ENCODE assay signal across 10 cellular contexts in the genomic region with DNA sequence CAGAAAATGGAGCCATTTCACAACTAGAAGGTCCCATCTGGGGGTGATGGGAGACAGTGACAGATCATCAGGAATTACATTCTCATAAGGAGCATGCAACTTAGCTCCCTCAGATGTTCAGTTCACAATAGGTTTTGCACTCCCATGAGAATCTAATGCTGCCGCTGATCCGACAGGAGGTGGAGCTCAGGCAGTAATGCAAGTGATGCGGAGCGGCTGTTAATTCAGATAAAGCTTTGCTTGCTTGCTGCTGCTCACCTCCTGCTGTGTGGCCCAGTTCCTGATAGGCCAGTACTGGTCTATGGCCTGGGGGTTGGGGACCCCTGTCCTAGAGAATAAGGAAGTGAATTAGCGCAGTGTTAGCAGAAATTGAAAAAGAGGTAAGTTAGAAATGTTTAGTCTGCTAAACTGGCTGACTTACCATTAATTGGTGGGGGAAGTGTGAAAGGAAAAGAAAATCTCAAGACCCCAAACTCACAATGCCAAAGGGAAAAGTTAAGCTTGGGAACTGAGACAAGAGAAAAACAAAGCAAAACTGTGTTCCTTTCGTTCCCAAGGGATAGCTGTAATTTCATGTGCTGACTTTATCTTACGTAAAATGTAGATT.
DNase-seq lines count a peak whose midpoint lies in the region; ATAC-seq, FAIRE-seq and TF ChIP-seq lines count a peak whose summit lies in the region.
"Had no signal": no experiment of that assay in that cellular context is flagged by ENCODE, and none has a peak within 500 bp of the region (broad histone marks: within the 10 kb centered on the region; RNA-seq: fewer than 3 reads in every experiment).

No MANE protein-coding gene starts in this region.

- intact Hi-C loops in lower lobe of right lung (cut with DNase I) = no loop called here

- H3K14ac ChIP-seq in H1 (ENCODE audit: insufficient read length) = no peak overlapping the region

- peak overlapping the region; percentile 40 to 55 for H3K4me2 ChIP-seq in H1 (ENCODE audit: insufficient read depth in 1 of 2, low read depth in 2 of 2, low read length in 2 of 2)

- H3K9me3 ChIP-seq in H1 (ENCODE audit: insufficient read depth in 2 of 2, low read depth in 1 of 2, low read length in 1 of 2) = no peaks in the 10 kb centered on the region
- H3K9me3 ChIP-seq in lower lobe of right lung = no peaks in the 10 kb centered on the region
- no peaks in the 10 kb centered on the region for H3K9me3 ChIP-seq in upper lobe of left lung

- no peak overlapping the region for H4K8ac ChIP-seq in H1 (ENCODE audit: extremely low read depth, insufficient read depth, low read length)

- POLR2A ChIA-PET in H1 (lab: Charles Lee; ENCODE audit: partially characterized antibody) = interaction anchor here (0.6 to 3.5 kb wide), 8 partner anchors 11 to 161 kb away, joined by 3 to 16 read pairs (median 5); a partner anchor contains a TSS

- TF ChIP-seq EP300 in H1 (IDR thresholded peaks at IDR 0.05; ENCODE audit: borderline replicate concordance in 1 of 2, low read depth in 2 of 2, low read length in 2 of 2) (no peak), upper lobe of left lung (IDR thresholded peaks at IDR 0.05) (no peak)

- 0 out of 2 replicates have a peak overlapping the region, but pooled peaks have one; percentile 75 for H2AFZ ChIP-seq in H1 (ENCODE audit: low read length)

- TF ChIP-seq RAD21 in H1 (IDR thresholded peaks at IDR 0.05 in 1 of 2, conservative IDR thresholded peaks at IDR 0.05 in 1 of 2; ENCODE audit: low read depth in 2 of 2, low read length in 2 of 2) = no peak; a peak in 1 of 4 replicates

- H3K79me2 ChIP-seq in H1 (ENCODE audit: control insufficient read depth in 1 of 2, insufficient read depth in 2 of 2, low read length in 2 of 2) = no peaks in the 10 kb centered on the region

- H3K4ac ChIP-seq in H1 (replicated peaks; ENCODE audit: insufficient read length, low read depth, low read length) = no peak overlapping the region

- H2BK120ac ChIP-seq in H1 (replicated peaks; ENCODE audit: low read depth, low read length) = peak overlapping the region; percentile 41

- TF ChIP-seq CTCF in H1 (IDR thresholded peaks at IDR 0.05; ENCODE audit: control extremely low read depth in 1 of 3, insufficient read depth in 1 of 3, low read depth in 1 of 3, low read length in 3 of 3) (no peak), lower lobe of right lung (IDR thresholded peaks at IDR 0.05) (no peak), upper lobe of left lung (IDR thresholded peaks at IDR 0.05) (no peak), omental fat pad (IDR thresholded peaks at IDR 0.05) (no peak)

- WGBS in H1 (ENCODE audit: extremely low coverage in 1 of 2, insufficient coverage in 1 of 2, insufficient read length in 1 of 2, insufficient replicate concordance in 2 of 2, low coverage in 1 of 2, low lambda C conversion rate in 2 of 2, missing lambda C conversion rate in 1 of 2), 2 experiments = 11% methylated on average over 7 of the region's 7 CpGs; no CpG with 5 or more reads in 1 of the 2 experiments
- WGBS in upper lobe of left lung, 2 donors = 80 to 86% methylated on average over 6 to 7 of the region's 7 CpGs

- no peaks in the 10 kb centered on the region for H4K20me1 ChIP-seq in H1 (replicated peaks in 1 of 2; ENCODE audit: control insufficient read depth in 1 of 2, insufficient read depth in 2 of 2, low read length in 2 of 2)

- peak overlapping the region; percentile 89 for H3K27ac ChIP-seq in H1 (ENCODE audit: low read depth, low read length)
- peak overlapping the region; percentile 83 for H3K27ac ChIP-seq in lower lobe of right lung
- H3K27ac ChIP-seq in upper lobe of left lung = peak overlapping the region; percentile 74 to 86 (median 84)

- no peak for ATAC-seq in lower lobe of right lung
- ATAC-seq in upper lobe of left lung (ENCODE audit: low FRiP score in 2 of 2) = no peak
- no peak for ATAC-seq in omental fat pad (ENCODE audit: low FRiP score)

- no peak overlapping the region for H2BK20ac ChIP-seq in H1 (ENCODE audit: low read length)

- H3K4me1 ChIP-seq in H1 (replicated peaks in 1 of 4; ENCODE audit: control insufficient read depth in 3 of 4, insufficient read depth in 4 of 4, low read length in 3 of 4) (peaks cover 0 to 15% (median 5%) of the 10 kb centered on the region in 4 experiments; a peak in 6 of 7 replicates), lower lobe of right lung (peaks cover 37% of the 10 kb centered on the region), upper lobe of left lung (peaks cover 16 to 37% (median 25%) of the 10 kb centered on the region in 4 donors)

- H3K18ac ChIP-seq in H1 (ENCODE audit: extremely low read depth, low read length) = peak overlapping the region; percentile 19; the same call in 1 of the 2 replicates

- H3K4me3 ChIP-seq in H1 (ENCODE audit: extremely low read depth in 1 of 4, insufficient read depth in 2 of 4, low read depth in 3 of 4, low read length in 4 of 4) (peak overlapping the region in 3 of 4 experiments; percentile 1 to 46 (median 16); a peak in 4 of 8 replicates), lower lobe of right lung (no peak overlapping the region), upper lobe of left lung (no peak overlapping the region)

- DNase-seq in NCI-H82 treated with DMSO at 0.1 percent for 48 hours (lab: John Stamatoyannopoulos, UW; ENCODE audit: unreplicated experiment) (peak; percentile 63), H1 (ENCODE audit: low read depth in 1 of 2, low spot score in 2 of 2) (peak in 1 of 2 experiments; percentile 71), lower lobe of right lung (no peak), upper lobe of left lung (no peak), omental fat pad (ENCODE audit: low spot score) (no peak), SW480 (ENCODE audit: low spot score) (no peak)
- no peak for DNase-seq in stimulated activated CD8-positive, alpha-beta memory T cell treated with anti-CD3 and anti-CD28 coated beads, Interleukin-4, amount 100 ng/mL, for 48 hours
- DNase-seq: activated CD8-positive, alpha-beta memory T cell treated with anti-CD3 and anti-CD28 coated beads for 24 hours; NCI-H2081 treated with DMSO at 0.1 percent for 48 hours; SIG-M5 had no signal

- H2AK5ac ChIP-seq in H1 (ENCODE audit: low read depth, low read length) = no peak overlapping the region

- peak overlapping the region; percentile 46 for H4K91ac ChIP-seq in H1 (replicated peaks; ENCODE audit: insufficient read length, low read length)

- no peak overlapping the region for H2BK15ac ChIP-seq in H1 (ENCODE audit: low read length)

- 0 out of 2 replicates have a peak overlapping the region, but pooled peaks have one; percentile 10 for H2BK12ac ChIP-seq in H1 (ENCODE audit: low read depth, low read length)

- peak overlapping the region; percentile 62; the same call in 1 of the 2 replicates for H2BK5ac ChIP-seq in H1 (ENCODE audit: low read depth, low read length)

- H3K36me3 ChIP-seq in H1 (ENCODE audit: control insufficient read depth in 2 of 4, insufficient read depth in 4 of 4, low read length in 3 of 4) (no peaks in the 10 kb centered on the region), lower lobe of right lung (no peaks in the 10 kb centered on the region), upper lobe of left lung (no peaks in the 10 kb centered on the region)

- peak; percentile 13 for FAIRE-seq in H1 (lab: Jason Lieb, UNC)

- H3K9ac ChIP-seq in H1 (replicated peaks in 1 of 4; ENCODE audit: extremely low read depth in 1 of 4, low read depth in 3 of 4, low read length in 3 of 4) = peak overlapping the region in 3 of 4 experiments; percentile 39 to 58 (median 55); a peak in 5 of 7 replicates

- H3K23ac ChIP-seq in H1 (ENCODE audit: insufficient read length) = no peak overlapping the region

- no peak overlapping the region for H4K5ac ChIP-seq in H1 (ENCODE audit: insufficient read length, low read depth, low read length)

- H3K56ac ChIP-seq in H1 (replicated peaks; ENCODE audit: insufficient read length, low read depth, low read length) = peak overlapping the region; percentile 59

- H3K79me1 ChIP-seq in H1 (ENCODE audit: low read depth, low read length) = no peaks in the 10 kb centered on the region

- CTCF ChIA-PET in H1 (lab: Charles Lee; ENCODE audit: partially characterized antibody) = interaction anchor here (0.6 to 3.8 kb wide), 7 partner anchors 20 to 115 kb away, joined by 3 to 12 read pairs (median 4); no protein-coding TSS in a partner anchor

- H3K23me2 ChIP-seq in H1 (ENCODE audit: low read depth, low read length) = no peaks in the 10 kb centered on the region; the same call in 1 of the 2 replicates

- H3K27me3 ChIP-seq in H1 (replicated peaks in 1 of 4; ENCODE audit: control insufficient read depth in 3 of 4, extremely low read depth in 1 of 4, insufficient read depth in 3 of 4, low read length in 3 of 4) = no peaks in the 10 kb centered on the region
- no peaks in the 10 kb centered on the region for H3K27me3 ChIP-seq in lower lobe of right lung (ENCODE audit: low read depth)
- H3K27me3 ChIP-seq in upper lobe of left lung = no peaks in the 10 kb centered on the region

- no peak; a peak in 1 of 3 replicates for TF ChIP-seq POLR2A in H1 (IDR thresholded peaks at IDR 0.05; ENCODE audit: control extremely low read depth in 1 of 2, low read depth in 2 of 2, low read length in 2 of 2)
- TF ChIP-seq POLR2A in upper lobe of left lung (IDR thresholded peaks at IDR 0.05) = no peak

TF ChIP-seq in H1, 55 proteins besides CTCF, POLR2A, EP300 and RAD21 (continues in another document):
- TF ChIP-seq, protein P1, sequence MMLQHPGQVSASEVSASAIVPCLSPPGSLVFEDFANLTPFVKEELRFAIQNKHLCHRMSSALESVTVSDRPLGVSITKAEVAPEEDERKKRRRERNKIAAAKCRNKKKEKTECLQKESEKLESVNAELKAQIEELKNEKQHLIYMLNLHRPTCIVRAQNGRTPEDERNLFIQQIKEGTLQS (IDR thresholded peaks at IDR 0.05; ENCODE audit: insufficient read depth, low read depth, low read length) = no peak
- TF ChIP-seq TAF1 (IDR thresholded peaks at IDR 0.05; ENCODE audit: low read depth, low read length) (0 out of 2 replicates have a peak, but pooled peaks have one; percentile 15), SP4 (IDR thresholded peaks at IDR 0.05; ENCODE audit: low read length) (no peak), POU5F1 (IDR thresholded peaks at IDR 0.05; ENCODE audit: low read depth, low read length) (no peak), CHD1 (IDR thresholded peaks at IDR 0.05; ENCODE audit: low read depth, low read length) (no peak), CBX8 (IDR thresholded peaks at IDR 0.05; ENCODE audit: borderline replicate concordance, low read depth, low read length) (no peak), SP1 (IDR thresholded peaks at IDR 0.05; ENCODE audit: low read depth, low read length) (peak; percentile 67; the same call in 1 of the 2 replicates), GABPA (IDR thresholded peaks at IDR 0.05; ENCODE audit: borderline replicate concordance, insufficient read depth, low read length) (no peak), SAP30 (IDR thresholded peaks at IDR 0.05; ENCODE audit: insufficient read depth, insufficient replicate concordance, low read length) (no peak), SUZ12 (IDR thresholded peaks at IDR 0.05; ENCODE audit: low read length) (no peak)
- TF ChIP-seq, protein P2, sequence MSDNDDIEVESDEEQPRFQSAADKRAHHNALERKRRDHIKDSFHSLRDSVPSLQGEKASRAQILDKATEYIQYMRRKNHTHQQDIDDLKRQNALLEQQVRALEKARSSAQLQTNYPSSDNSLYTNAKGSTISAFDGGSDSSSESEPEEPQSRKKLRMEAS (IDR thresholded peaks at IDR 0.05) = peak; percentile 10; the same call in 1 of the 2 replicates

Comparison
In these comparisons a context has a peak if more than half of its experiments do, and no peak if none do; other contexts are left out.
1. H3K4me3 ChIP-seq: peak in H1 (3 of 4); none in lower lobe of right lung (single experiment) and upper lobe of left lung (0 of 4).
2. Peak in every context shown above with its lines, with median percentiles within 50 percentile points of each other: H3K27ac ChIP-seq.